ENCODE assay signal across 8 cellular contexts in the genomic region with DNA sequence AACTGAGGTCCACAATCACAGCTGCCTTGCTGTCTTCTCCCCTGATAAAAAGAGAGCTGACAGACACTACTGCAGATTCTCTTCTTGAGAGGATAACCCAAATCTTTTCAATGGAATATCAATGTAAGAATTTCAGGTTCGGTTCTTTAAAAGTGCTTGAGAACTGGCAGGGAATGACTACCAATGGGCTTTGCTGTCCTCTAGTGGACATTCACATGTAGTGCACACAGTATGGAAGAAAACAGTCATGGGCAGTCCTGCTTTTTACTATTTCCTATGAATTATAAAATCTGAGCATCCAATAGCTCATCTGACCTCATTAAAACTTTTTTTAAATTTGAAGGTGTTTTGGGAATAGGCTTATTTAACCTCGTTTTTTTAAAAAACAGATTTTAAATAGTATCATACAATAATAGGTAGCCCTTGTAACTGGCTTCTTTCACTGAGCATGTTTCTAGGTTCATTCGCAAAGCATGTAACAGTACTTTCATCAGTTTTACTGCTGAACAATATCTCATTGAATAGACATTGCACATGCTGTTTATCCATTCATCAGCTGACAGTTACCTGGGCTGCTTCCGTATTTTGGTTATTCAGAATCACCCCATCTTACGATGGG. TPM values are rescaled to one million over a fixed set of nuclear protein-coding genes. Genes with fewer than 3 reads are reported as not detected.
DNase-seq lines count a peak whose midpoint lies in the region; ATAC-seq, FAIRE-seq and TF ChIP-seq lines count a peak whose summit lies in the region.

No MANE protein-coding gene starts in this region.

- H3K27me3 ChIP-seq in cardiac muscle cell = no peaks in the 10 kb centered on the region

- TF ChIP-seq CTCF in 22Rv1 (IDR thresholded peaks at IDR 0.05) (peak; percentile 100), VCaP (conservative IDR thresholded peaks at IDR 0.05) (peak; percentile 99), cardiac muscle cell (IDR thresholded peaks at IDR 0.05; ENCODE audit: low read depth, low read length) (peak; percentile 98)

- H3K4me3 ChIP-seq in cardiac muscle cell = no peak overlapping the region

- H3K36me3 ChIP-seq in cardiac muscle cell = peaks cover 60% of the 10 kb centered on the region

- peak; percentile 65 for FAIRE-seq in G401.6 (lab: Jason Lieb, UNC)

- H3K9me3 ChIP-seq in cardiac muscle cell (ENCODE audit: low read depth) = no peaks in the 10 kb centered on the region

- H3K27ac ChIP-seq in 22Rv1 (no peak overlapping the region), VCaP (peak overlapping the region; percentile 62), cardiac muscle cell (no peak overlapping the region)

- DNase-seq in NCI-H146 treated with DMSO at 0.1 percent for 48 hours (lab: John Stamatoyannopoulos, UW; ENCODE audit: unreplicated experiment) = peak; percentile 58
- DNase-seq in cardiac muscle cell (ENCODE audit: low read depth in 1 of 2, low spot score in 1 of 2) = peak; percentile 69 to 77
- DNase-seq in pulmonary artery endothelial cell (ENCODE audit: low read depth, low spot score) = peak; percentile 17
- DNase-seq in 8988T = no peak

- H3K4me1 ChIP-seq in cardiac muscle cell (ENCODE audit: low read depth) = no peaks in the 10 kb centered on the region

- no peak for ATAC-seq in GM21367 (IDR thresholded peaks at IDR 0.05; ENCODE audit: unreplicated experiment)

RNA-seq across cellular contexts. Expression of a gene that starts 18.3 kb away (rescaled TPM):
- total RNA-seq in cardiac muscle cell = 4.4 and 5.6 TPM in 2 replicates
- 2.5 and 3.8 TPM in 2 replicates for polyA plus RNA-seq in cardiac muscle cell
- 0.66 and 0.74 TPM in 2 replicates for total RNA-seq in pulmonary artery endothelial cell
